In genomic region chr17:2192367-2193028, GRCh38 we compare ENCODE assay signal across 8 cellular contexts.
A peak's percentile ranks its signal among the peaks of the same experiment; 100 is the strongest.
DNase-seq lines count a peak whose midpoint lies in the region; ATAC-seq and TF ChIP-seq lines count a peak whose summit lies in the region.

No MANE protein-coding gene starts in this region.

- TF ChIP-seq CTCF in Peyer's patch (IDR thresholded peaks at IDR 0.05) = no peak

- H3K4me1 ChIP-seq in Peyer's patch = peaks cover 0 to 22% (median 4%) of the 10 kb centered on the region in 4 donors

- H3K9me3 ChIP-seq in Peyer's patch = no peaks in the 10 kb centered on the region

- H3K27ac ChIP-seq in Peyer's patch = peak overlapping the region in 3 of 4 donors; percentile 48 to 63 (median 48)

- peak; percentile 70 for ATAC-seq in GM19025 (IDR thresholded peaks at IDR 0.05; ENCODE audit: low read depth, unreplicated experiment)
- ATAC-seq in HG02884 (IDR thresholded peaks at IDR 0.05; ENCODE audit: unreplicated experiment) = no peak

- no peak overlapping the region for H3K4me3 ChIP-seq in Peyer's patch

- peaks cover 0 to 10% (median 0%) of the 10 kb centered on the region in 3 donors for H3K36me3 ChIP-seq in Peyer's patch

- H3K27me3 ChIP-seq in Peyer's patch = no peaks in the 10 kb centered on the region

- DNase-seq in Peyer's patch (peak in 2 of 3 donors; percentile 59 to 72), iris pigment epithelial cell (ENCODE audit: low read depth) (peak; percentile 95), NCI-H2227 (lab: John Stamatoyannopoulos, UW; ENCODE audit: unreplicated experiment) (no peak), DMS 273 (lab: John Stamatoyannopoulos, UW; ENCODE audit: unreplicated experiment) (no peak)
- DNase-seq in activated effector memory CD4-positive, alpha-beta T cell treated with anti-CD3 and anti-CD28 coated beads, Interleukin-2, amount 50 U/mL, for 16 hours = peak; percentile 77
- peak; percentile 42 to 55 for DNase-seq in stimulated activated CD8-positive, alpha-beta memory T cell treated with anti-CD3 and anti-CD28 coated beads, Interleukin-4, amount 100 ng/mL, for 4 hours (ENCODE audit: low read depth in 2 of 2, low spot score in 1 of 2)

- no peak for TF ChIP-seq POLR2A in Peyer's patch (IDR thresholded peaks at IDR 0.05)

Comparison
In these comparisons a context has a peak if more than half of its experiments do, and no peak if none do; other contexts are left out.
1. DNase-seq: peak in Peyer's patch (2 of 3), activated effector memory CD4-positive, alpha-beta T cell treated with anti-CD3 and anti-CD28 coated beads, Interleukin-2, amount 50 U/mL, for 16 hours (single experiment), iris pigment epithelial cell (single experiment) and stimulated activated CD8-positive, alpha-beta memory T cell treated with anti-CD3 and anti-CD28 coated beads, Interleukin-4, amount 100 ng/mL, for 4 hours (2 of 2); none in NCI-H2227 (single experiment) and DMS 273 (single experiment).